1 cellular context compared by ENCODE assay signal in the genomic region with DNA sequence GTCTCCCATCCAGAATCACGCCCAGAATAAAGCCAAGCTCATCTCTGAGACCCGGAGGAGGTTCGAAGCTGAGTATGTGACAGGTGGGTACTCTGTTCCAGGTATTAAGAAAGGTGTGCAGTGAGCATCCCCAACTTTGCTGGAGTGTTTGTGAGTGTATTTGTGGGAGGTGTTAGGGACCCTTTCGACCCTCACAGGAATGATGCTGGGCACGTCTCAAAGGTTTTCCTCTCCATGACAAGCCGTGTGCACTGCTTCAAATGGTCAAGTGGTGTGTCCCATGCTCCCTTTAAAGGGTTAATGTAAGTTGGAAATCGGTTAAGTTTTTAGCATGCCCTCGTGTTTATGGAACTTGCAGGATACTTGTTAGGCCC.
A peak's percentile ranks its signal among the peaks of the same experiment; 100 is the strongest.
TF ChIP-seq lines count a peak whose summit lies in the region.

No MANE protein-coding gene starts in this region.

TF ChIP-seq in H1, 55 proteins besides CTCF, POLR2A, EP300 and RAD21:
- TF ChIP-seq SIN3A (conservative IDR thresholded peaks at IDR 0.05 in 1 of 2, IDR thresholded peaks at IDR 0.05 in 1 of 2; ENCODE audit: low read depth in 1 of 2, low read length in 2 of 2) (peak in 1 of 2 experiments; percentile 2; a peak in 1 of 4 replicates), CREB1 (IDR thresholded peaks at IDR 0.05) (no peak), KDM5A (IDR thresholded peaks at IDR 0.05; ENCODE audit: low read length) (0 out of 2 replicates have a peak, but pooled peaks have one; percentile 14)
